ENCODE assay signal across 10 cellular contexts in the genomic region with DNA sequence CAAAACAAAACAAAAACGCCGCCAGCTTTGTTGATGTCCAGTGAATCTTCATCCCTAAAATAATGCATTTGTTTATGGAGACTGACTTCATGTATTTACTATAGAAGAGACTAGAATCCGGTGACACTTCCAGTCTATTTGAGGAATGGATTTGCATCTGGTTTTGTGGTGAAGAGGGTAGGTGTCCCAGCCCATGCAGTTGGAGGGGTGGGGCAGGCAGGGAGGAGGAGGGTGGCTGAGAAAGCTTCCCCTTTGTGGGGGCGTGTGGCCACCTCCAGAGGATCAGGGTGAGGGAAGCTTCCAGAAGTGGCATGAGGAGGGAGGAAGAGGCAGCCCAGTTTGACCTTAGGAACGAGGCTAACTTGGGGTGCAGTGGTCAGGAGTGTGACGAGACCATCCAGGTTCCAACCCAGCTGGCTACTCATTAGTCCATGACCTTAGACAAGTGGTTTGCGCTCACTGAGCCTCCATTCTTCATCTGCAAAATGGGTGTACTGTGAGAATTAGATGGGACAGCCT.
A peak's percentile ranks its signal among the peaks of the same experiment; 100 is the strongest.
DNase-seq lines count a peak whose midpoint lies in the region; ATAC-seq lines count a peak whose summit lies in the region.
"Had no signal": no experiment of that assay in that cellular context is flagged by ENCODE, and none has a peak within 500 bp of the region (broad histone marks: within the 10 kb centered on the region; RNA-seq: fewer than 3 reads in every experiment).

No MANE protein-coding gene starts in this region.

- DNase-seq in SKM-1 treated with dmso at 0.1 percent for 144 hours (lab: John Stamatoyannopoulos, UW; ENCODE audit: unreplicated experiment) (peak; percentile 38), myocyte (ENCODE audit: low read depth) (peak; percentile 76), NCI-H1417 treated with DMSO at 0.1 percent for 48 hours (lab: John Stamatoyannopoulos, UW) (no peak)
- no peak for DNase-seq in stimulated activated CD4-positive, alpha-beta T cell treated with anti-CD3 and anti-CD28 coated beads, Interleukin-2, amount 100 ng/mL, for 48 hours
- DNase-seq in activated naive CD4-positive, alpha-beta T cell treated with anti-CD3 and anti-CD28 coated beads, Interleukin-2, amount 10 ng/mL, durations not matched to agents 7 days and 5 days: no peak
- DNase-seq: stimulated activated CD4-positive, alpha-beta T cell treated with anti-CD3 and anti-CD28 coated beads, Interleukin-4, amount 100 ng/mL, for 4 hours had no signal

- H3K4me1 Mint-ChIP-seq in activated naive CD4-positive, alpha-beta T cell treated with anti-CD3 and anti-CD28 coated beads, Interleukin-2, amount 10 ng/mL, durations not matched to agents 7 days and 5 days: peaks cover 11% of the 10 kb centered on the region

- CTCF ChIA-PET in activated naive CD4-positive, alpha-beta T cell treated with anti-CD3 and anti-CD28 coated beads, Interleukin-2, amount 10 ng/mL, durations not matched to agents 7 days and 5 days (lab: Charles Lee): no interaction called here

- H3K27me3 Mint-ChIP-seq in activated naive CD4-positive, alpha-beta T cell treated with anti-CD3 and anti-CD28 coated beads, Interleukin-2, amount 10 ng/mL, durations not matched to agents 7 days and 5 days: no peaks in the 10 kb centered on the region

- no peak overlapping the region for H3K27ac Mint-ChIP-seq in activated naive CD4-positive, alpha-beta T cell treated with anti-CD3 and anti-CD28 coated beads, Interleukin-2, amount 10 ng/mL, durations not matched to agents 7 days and 5 days
- H3K27ac Mint-ChIP-seq: T-helper 1 cell treated with Interleukin-12 subunit alpha and Interleukin-12 subunit beta and Interleukin-4 antibody, amounts not matched to agents 30 μg/mL and 1 μg/mL, for 36 hours had no signal

- ATAC-seq in GM18511 (IDR thresholded peaks at IDR 0.05; ENCODE audit: unreplicated experiment) (peak; percentile 83), HG02588 (IDR thresholded peaks at IDR 0.05; ENCODE audit: unreplicated experiment) (peak; percentile 77), GM19455 (IDR thresholded peaks at IDR 0.05; ENCODE audit: unreplicated experiment) (no peak)

- H3K4me3 Mint-ChIP-seq in activated naive CD4-positive, alpha-beta T cell treated with anti-CD3 and anti-CD28 coated beads, Interleukin-2, amount 10 ng/mL, durations not matched to agents 7 days and 5 days: no peak overlapping the region
- H3K4me3 Mint-ChIP-seq: T-helper 1 cell treated with Interleukin-12 subunit alpha and Interleukin-12 subunit beta and Interleukin-4 antibody, amounts not matched to agents 30 μg/mL and 1 μg/mL, for 36 hours had no signal

- no peaks in the 10 kb centered on the region for H3K9me3 Mint-ChIP-seq in activated naive CD4-positive, alpha-beta T cell treated with anti-CD3 and anti-CD28 coated beads, Interleukin-2, amount 10 ng/mL, durations not matched to agents 7 days and 5 days
- H3K9me3 Mint-ChIP-seq: T-helper 1 cell treated with Interleukin-12 subunit alpha and Interleukin-12 subunit beta and Interleukin-4 antibody, amounts not matched to agents 30 μg/mL and 1 μg/mL, for 36 hours had no signal

- peaks cover 7% of the 10 kb centered on the region for H3K36me3 Mint-ChIP-seq in activated naive CD4-positive, alpha-beta T cell treated with anti-CD3 and anti-CD28 coated beads, Interleukin-2, amount 10 ng/mL, durations not matched to agents 7 days and 5 days

Comparison
In these comparisons a context has a peak if more than half of its experiments do, and no peak if none do; other contexts are left out.
1. DNase-seq: peak in SKM-1 treated with dmso at 0.1 percent for 144 hours (single experiment) and myocyte (single experiment); none in stimulated activated CD4-positive, alpha-beta T cell treated with anti-CD3 and anti-CD28 coated beads, Interleukin-2, amount 100 ng/mL, for 48 hours (0 of 2), activated naive CD4-positive, alpha-beta T cell treated with anti-CD3 and anti-CD28 coated beads, Interleukin-2, amount 10 ng/mL, durations not matched to agents 7 days and 5 days (single experiment) and NCI-H1417 treated with DMSO at 0.1 percent for 48 hours (single experiment).